ENCODE assay signal across 19 cellular contexts in the genomic region with DNA sequence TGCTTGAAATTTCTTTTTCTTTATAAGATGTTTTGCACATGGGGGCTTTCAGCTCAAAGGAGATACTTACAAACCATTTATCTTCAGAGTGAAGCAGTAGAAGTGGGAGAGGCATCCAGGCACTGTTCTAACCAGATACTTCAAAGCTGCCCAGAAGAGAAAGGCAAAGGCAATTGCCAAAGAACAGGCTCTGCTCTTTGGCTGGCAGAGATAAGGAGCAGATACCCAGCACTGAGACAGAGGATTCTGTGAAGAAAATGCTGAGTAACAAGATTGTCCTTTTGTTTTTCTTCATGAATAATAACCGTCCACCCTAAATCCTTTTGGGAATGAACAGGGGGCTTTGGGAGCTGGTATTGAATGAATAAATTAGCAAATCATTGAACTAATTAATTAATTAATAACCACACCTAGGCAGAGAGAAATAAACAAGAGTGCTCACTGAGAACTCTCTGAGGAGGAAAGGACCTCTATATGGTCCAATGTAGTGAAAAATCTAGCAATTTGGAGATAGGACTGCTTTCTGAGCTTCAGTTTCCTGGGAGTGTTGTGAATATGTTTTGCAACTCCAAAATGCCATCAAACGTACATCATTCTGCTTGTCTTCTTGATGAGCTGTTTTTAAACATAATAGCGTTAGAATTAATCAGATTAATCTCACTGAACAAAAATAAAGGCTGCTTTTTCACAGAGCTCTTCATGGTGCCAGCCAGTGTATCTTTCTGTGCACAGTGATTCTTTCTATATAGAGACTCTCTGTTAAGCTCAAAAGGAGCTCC.
DNase-seq lines count a peak whose midpoint lies in the region; ATAC-seq, FAIRE-seq and TF ChIP-seq lines count a peak whose summit lies in the region.
"Had no signal": no experiment of that assay in that cellular context is flagged by ENCODE, and none has a peak within 500 bp of the region (broad histone marks: within the 10 kb centered on the region; RNA-seq: fewer than 3 reads in every experiment).

No MANE protein-coding gene starts in this region.

- H3K9ac ChIP-seq in Loucy (ENCODE audit: low read depth, low read length, poor library complexity, severe bottlenecking): peak overlapping the region; percentile 3
- no peak overlapping the region for H3K9ac ChIP-seq in adipocyte (ENCODE audit: low read length)
- H3K9ac ChIP-seq: parathyroid adenoma had no signal

- H3K9me2 ChIP-seq in Loucy (replicated peaks; ENCODE audit: low read depth, low read length): no peaks in the 10 kb centered on the region

- no peak for ATAC-seq in GM21723 (IDR thresholded peaks at IDR 0.05; ENCODE audit: unreplicated experiment)
- ATAC-seq: gastroesophageal sphincter, left colon had no signal

- no peaks in the 10 kb centered on the region for H3K79me2 ChIP-seq in Loucy (ENCODE audit: insufficient read depth, low read length)
- H3K79me2 ChIP-seq: parathyroid adenoma had no signal

- no peaks in the 10 kb centered on the region for H3K27me3 ChIP-seq in CD4-positive, alpha-beta memory T cell (ENCODE audit: insufficient read depth, low read length)
- H3K27me3 ChIP-seq in Loucy (ENCODE audit: insufficient read depth, low read length, poor library complexity, severe bottlenecking) (no peaks in the 10 kb centered on the region), adipocyte (replicated peaks; ENCODE audit: control insufficient read depth, insufficient read depth, low read length) (peaks cover 3% of the 10 kb centered on the region)
- H3K27me3 ChIP-seq: gastroesophageal sphincter, stomach had no signal

- no peaks in the 10 kb centered on the region for H3F3A ChIP-seq in Loucy (ENCODE audit: low read depth)

- H3K36me3 Mint-ChIP-seq in CD4-positive, alpha-beta memory T cell: peaks cover 0 to 3% of the 10 kb centered on the region in 2 donors

- TF ChIP-seq CTCF in Loucy (conservative IDR thresholded peaks at IDR 0.05; ENCODE audit: low read length): no peak

- no peaks in the 10 kb centered on the region for H4K20me1 ChIP-seq in Loucy (ENCODE audit: insufficient read depth, low read length, poor library complexity, severe bottlenecking)

- H3K4me2 ChIP-seq in Loucy (ENCODE audit: low read depth, low read length, poor library complexity, severe bottlenecking): peak overlapping the region; percentile 50

- no peaks in the 10 kb centered on the region for H3K27me3 Mint-ChIP-seq in CD4-positive, alpha-beta memory T cell

- peaks cover 55% of the 10 kb centered on the region for H3K4me1 ChIP-seq in CD4-positive, alpha-beta memory T cell (ENCODE audit: insufficient read depth, low read length)
- peaks cover 73% of the 10 kb centered on the region for H3K4me1 ChIP-seq in Loucy (ENCODE audit: insufficient read depth, low read length, poor library complexity, severe bottlenecking)
- peaks cover 7% of the 10 kb centered on the region for H3K4me1 ChIP-seq in adipocyte (ENCODE audit: control insufficient read depth, insufficient read depth, low read length)
- peaks cover 62% of the 10 kb centered on the region for H3K4me1 ChIP-seq in mesodermal cell (ENCODE audit: control insufficient read depth, insufficient read depth, low read length, poor library complexity, severe bottlenecking)
- H3K4me1 ChIP-seq: parathyroid adenoma had no signal

- no peaks in the 10 kb centered on the region for H3K36me3 ChIP-seq in CD4-positive, alpha-beta memory T cell (ENCODE audit: insufficient read depth, low read length)
- no peaks in the 10 kb centered on the region for H3K36me3 ChIP-seq in Loucy (ENCODE audit: insufficient read depth, low read length)
- H3K36me3 ChIP-seq in adipocyte (ENCODE audit: control insufficient read depth, insufficient read depth, low read length, severe bottlenecking): no peaks in the 10 kb centered on the region
- no peaks in the 10 kb centered on the region for H3K36me3 ChIP-seq in mesodermal cell (ENCODE audit: control insufficient read depth, insufficient read depth, low read length)
- H3K36me3 ChIP-seq: gastroesophageal sphincter, stomach had no signal

- H3K9me3 Mint-ChIP-seq in CD4-positive, alpha-beta memory T cell: no peaks in the 10 kb centered on the region

- no peak for FAIRE-seq in GM19239 (lab: Jason Lieb, UNC)
- FAIRE-seq: colon, H54 had no signal

- H3K4me3 Mint-ChIP-seq in CD4-positive, alpha-beta memory T cell: peak overlapping the region in 1 of 8 donors; percentile 1
- H3K4me3 Mint-ChIP-seq: T-helper 2 cell treated with Interferon-gamma antibody and Interleukin-4, amounts not matched to agents 5 μg/mL and 100 μg/mL, for 36 hours had no signal

- CTCF ChIA-PET in CD4-positive, alpha-beta memory T cell (lab: Charles Lee; ENCODE audit: partially characterized antibody): interaction anchor here (0.6 to 1.4 kb wide), 8 partner anchors 9 to 125 kb away, joined by 3 to 8 read pairs (median 3); no protein-coding TSS in a partner anchor

- no peak overlapping the region for H3K4me3 ChIP-seq in CD4-positive, alpha-beta memory T cell (ENCODE audit: low read length in 2 of 2)
- H3K4me3 ChIP-seq in Loucy (ENCODE audit: low read length, poor library complexity, severe bottlenecking): no peak overlapping the region
- H3K4me3 ChIP-seq in adipocyte (ENCODE audit: low read length): no peak overlapping the region
- H3K4me3 ChIP-seq in mesodermal cell (ENCODE audit: extremely low read depth, insufficient read depth, low read length, poor library complexity, severe bottlenecking): no peak overlapping the region
- H3K4me3 ChIP-seq: gastroesophageal sphincter, stomach had no signal

- no peak for DNase-seq in CD4-positive, alpha-beta memory T cell
- DNase-seq in adipocyte (ENCODE audit: low read depth) (peak; percentile 10), NCI-H1436 treated with DMSO at 0.1 percent for 48 hours (lab: John Stamatoyannopoulos, UW) (no peak), GM19239 (ENCODE audit: insufficient read length, low spot score) (no peak), NCI-H345 treated with DMSO at 0.1 percent for 48 hours (lab: John Stamatoyannopoulos, UW; ENCODE audit: unreplicated experiment) (no peak)
- DNase-seq: activated CD8-positive, alpha-beta memory T cell treated with anti-CD3 and anti-CD28 coated beads, Interleukin-2, amount 50 U/mL, for 48 hours; COR-L47; left colon; NCI-H2029; stimulated activated CD4-positive, alpha-beta T cell treated with anti-CD3 and anti-CD28 coated beads, Interleukin-1b, Interleukin-23, amount 100 ng/mL, for 48 hours; stomach had no signal

- H3K4me1 Mint-ChIP-seq in CD4-positive, alpha-beta memory T cell: peaks cover 55 to 87% (median 72%) of the 10 kb centered on the region in 4 donors

- no peak overlapping the region for H2AFZ ChIP-seq in Loucy (ENCODE audit: low read length)
- H2AFZ ChIP-seq: parathyroid adenoma had no signal

- intact Hi-C loops in CD4-positive, alpha-beta memory T cell (cut with micrococcal nuclease): no loop called here

- H3K27ac Mint-ChIP-seq in CD4-positive, alpha-beta memory T cell: peak overlapping the region in 5 of 7 donors; percentile 10 to 50 (median 37)
- H3K27ac Mint-ChIP-seq: T-helper 2 cell treated with Interferon-gamma antibody and Interleukin-4, amounts not matched to agents 5 μg/mL and 100 μg/mL, for 36 hours had no signal

- no CpG with 5 or more reads among the region's 3 CpGs for WGBS in mesodermal cell (ENCODE audit: insufficient coverage in 2 of 2), 2 experiments

- POLR2A ChIA-PET in CD4-positive, alpha-beta memory T cell (lab: Charles Lee; ENCODE audit: partially characterized antibody): interaction anchor here (1.1 to 2.5 kb wide), 6 partner anchors 34 to 194 kb away, joined by 3 to 10 read pairs (median 5); partner anchors contain the start of genes AMIGO2 and PCED1B

- H3K9me3 ChIP-seq in CD4-positive, alpha-beta memory T cell (ENCODE audit: control insufficient read depth in 1 of 2, low read length in 2 of 2): no peaks in the 10 kb centered on the region
- H3K9me3 ChIP-seq in Loucy (ENCODE audit: insufficient read depth, low read depth, low read length): no peaks in the 10 kb centered on the region
- no peaks in the 10 kb centered on the region for H3K9me3 ChIP-seq in adipocyte (ENCODE audit: control insufficient read depth, low read length)
- H3K9me3 ChIP-seq in mesodermal cell (ENCODE audit: control insufficient read depth, low read length): peaks cover 1% of the 10 kb centered on the region
- H3K9me3 ChIP-seq: gastroesophageal sphincter, stomach had no signal

- no peak overlapping the region for H3K27ac ChIP-seq in CD4-positive, alpha-beta memory T cell (ENCODE audit: low read depth, low read length)
- H3K27ac ChIP-seq in mesodermal cell (ENCODE audit: low read depth, low read length, severe bottlenecking): peak overlapping the region; percentile 74
- H3K27ac ChIP-seq: gastroesophageal sphincter, parathyroid adenoma, stomach had no signal
